In genomic region chr12:68416826-68417225, GRCh38 we compare ENCODE assay signal across 27 cellular contexts.
A peak's percentile ranks its signal among the peaks of the same experiment; 100 is the strongest.
DNase-seq lines count a peak whose midpoint lies in the region; ATAC-seq and TF ChIP-seq lines count a peak whose summit lies in the region.
"Had no signal": no experiment of that assay in that cellular context is flagged by ENCODE, and none has a peak within 500 bp of the region (broad histone marks: within the 10 kb centered on the region; RNA-seq: fewer than 3 reads in every experiment).

No MANE protein-coding gene starts in this region.

- in situ Hi-C loops in mammary epithelial cell (cut with MboI; ENCODE audit: low sequenced_read_pairs in 2 of 2): no loop called here

- no peak overlapping the region for H3K27ac Mint-ChIP-seq in MCF 10A (ENCODE audit: low read depth, unreplicated experiment)
- peak overlapping the region; percentile 6 for H3K27ac Mint-ChIP-seq in activated T-helper 17 cell treated with anti-CD3 and anti-CD28 coated beads, Interleukin-2, amount 50 U/mL, for 72 hours
- H3K27ac Mint-ChIP-seq in chondrocyte (ENCODE audit: unreplicated experiment): no peak overlapping the region
- H3K27ac Mint-ChIP-seq in activated naive CD8-positive, alpha-beta T cell treated with anti-CD3 and anti-CD28 coated beads, Interleukin-2, amount 50 U/mL, for 24 hours: no peak overlapping the region
- H3K27ac Mint-ChIP-seq: brain; CD4-positive, alpha-beta T cell; stimulated activated naive CD8-positive, alpha-beta T cell treated with anti-CD3 and anti-CD28 coated beads, Interleukin-15, Interleukin-2, amounts not matched to agents 100 ng/mL and 50 ng/mL, for 24 hours had no signal

- no peaks in the 10 kb centered on the region for H3K4me1 ChIP-seq in mammary epithelial cell (ENCODE audit: insufficient read depth, low read length)
- H3K4me1 ChIP-seq: pancreas had no signal

- no peaks in the 10 kb centered on the region for H3K9me3 ChIP-seq in mammary epithelial cell (replicated peaks; ENCODE audit: insufficient read depth, low read length)
- H3K9me3 ChIP-seq: adrenal gland, pancreas, thoracic aorta had no signal

- POLR2A ChIA-PET in MCF 10A (lab: Yijun Ruan, JAX): no interaction called here

- ATAC-seq in activated T-helper 17 cell treated with anti-CD3 and anti-CD28 coated beads, Interleukin-2, amount 50 U/mL, for 72 hours (replicated peaks): no peak
- ATAC-seq in activated naive CD8-positive, alpha-beta T cell treated with anti-CD3 and anti-CD28 coated beads, Interleukin-2, amount 50 U/mL, for 24 hours: no peak
- ATAC-seq: activated T-cell treated with anti-CD3 and anti-CD28 coated beads, Interleukin-2, amount 50 U/mL, for 4 hours; left lobe of liver; pancreas had no signal

- no TSS peak for BruUV-seq in mammary epithelial cell (replicated peaks; lab: Mats Ljungman, UMichigan)
- no TSS peak for BruUV-seq in MCF 10A (replicated peaks; lab: Mats Ljungman, UMichigan)

- H3K4me2 ChIP-seq in mammary epithelial cell (ENCODE audit: insufficient read depth, low read depth, low read length): no peak overlapping the region

- no peaks in the 10 kb centered on the region for H3K36me3 Mint-ChIP-seq in MCF 10A (ENCODE audit: insufficient read depth, unreplicated experiment)
- H3K36me3 Mint-ChIP-seq in activated T-helper 17 cell treated with anti-CD3 and anti-CD28 coated beads, Interleukin-2, amount 50 U/mL, for 72 hours (ENCODE audit: low read depth): no peaks in the 10 kb centered on the region
- H3K36me3 Mint-ChIP-seq in chondrocyte (ENCODE audit: low read depth): no peaks in the 10 kb centered on the region
- H3K36me3 Mint-ChIP-seq in activated naive CD8-positive, alpha-beta T cell treated with anti-CD3 and anti-CD28 coated beads, Interleukin-2, amount 50 U/mL, for 24 hours (ENCODE audit: low read depth): no peaks in the 10 kb centered on the region
- H3K36me3 Mint-ChIP-seq: brain, memory B cell had no signal

- H2AFZ ChIP-seq in mammary epithelial cell (ENCODE audit: low read depth, low read length): no peak overlapping the region

- no peaks in the 10 kb centered on the region for H3K4me1 Mint-ChIP-seq in MCF 10A (ENCODE audit: insufficient read depth, unreplicated experiment)
- peaks cover 12% of the 10 kb centered on the region for H3K4me1 Mint-ChIP-seq in activated T-helper 17 cell treated with anti-CD3 and anti-CD28 coated beads, Interleukin-2, amount 50 U/mL, for 72 hours
- H3K4me1 Mint-ChIP-seq in chondrocyte (ENCODE audit: low read depth): peaks cover 31% of the 10 kb centered on the region
- H3K4me1 Mint-ChIP-seq in activated naive CD8-positive, alpha-beta T cell treated with anti-CD3 and anti-CD28 coated beads, Interleukin-2, amount 50 U/mL, for 24 hours: peaks cover 28% of the 10 kb centered on the region

- H3K36me3 ChIP-seq in mammary epithelial cell (ENCODE audit: insufficient read depth, low read length): no peaks in the 10 kb centered on the region
- H3K36me3 ChIP-seq: adrenal gland, pancreas, thoracic aorta had no signal

- CTCF ChIA-PET in mammary epithelial cell (lab: Charles Lee; ENCODE audit: low non-redundant PET): no interaction called here
- CTCF ChIA-PET in MCF 10A (lab: Yijun Ruan, JAX): no interaction called here

- H3K27ac ChIP-seq in mammary epithelial cell (ENCODE audit: insufficient read depth, low read depth, low read length): no peak overlapping the region
- H3K27ac ChIP-seq: adrenal gland, pancreas, thoracic aorta, VCaP had no signal

- intact Hi-C loops in mammary epithelial cell (cut with micrococcal nuclease): no loop called here
- intact Hi-C loops in MCF 10A (cut with micrococcal nuclease): no loop called here

- no peaks in the 10 kb centered on the region for H4K20me1 ChIP-seq in mammary epithelial cell (ENCODE audit: insufficient read depth, low read length)

- H3K27me3 Mint-ChIP-seq in MCF 10A (ENCODE audit: insufficient read depth, unreplicated experiment) (no peaks in the 10 kb centered on the region), chondrocyte (ENCODE audit: low read depth) (no peaks in the 10 kb centered on the region)
- H3K27me3 Mint-ChIP-seq in activated T-helper 17 cell treated with anti-CD3 and anti-CD28 coated beads, Interleukin-2, amount 50 U/mL, for 72 hours: no peaks in the 10 kb centered on the region
- no peaks in the 10 kb centered on the region for H3K27me3 Mint-ChIP-seq in activated naive CD8-positive, alpha-beta T cell treated with anti-CD3 and anti-CD28 coated beads, Interleukin-2, amount 50 U/mL, for 24 hours
- H3K27me3 Mint-ChIP-seq: CD4-positive, alpha-beta T cell; memory B cell; stimulated activated naive CD8-positive, alpha-beta T cell treated with anti-CD3 and anti-CD28 coated beads, Interleukin-15, Interleukin-2, amounts not matched to agents 100 ng/mL and 50 ng/mL, for 24 hours had no signal

- TF ChIP-seq CTCF in mammary epithelial cell (conservative IDR thresholded peaks at IDR 0.05 in 1 of 2, IDR thresholded peaks at IDR 0.05 in 1 of 2; ENCODE audit: extremely low read depth in 1 of 2, insufficient read depth in 1 of 2, low read depth in 1 of 2, low read length in 2 of 2) (peak in 1 of 2 donors; percentile 17), MCF 10A (IDR thresholded peaks at IDR 0.05; ENCODE audit: unreplicated experiment) (no peak), fibroblast of the aortic adventitia (IDR thresholded peaks at IDR 0.05; ENCODE audit: insufficient read depth, low read length) (no peak), chondrocyte (IDR thresholded peaks at IDR 0.05) (no peak)

- peak; percentile 47 for DNase-seq in mammary epithelial cell
- DNase-seq in MCF 10A (ENCODE audit: unreplicated experiment): no peak
- peak; percentile 16 for DNase-seq in fibroblast of the aortic adventitia (ENCODE audit: low read depth)
- no peak for DNase-seq in chondrocyte (ENCODE audit: low spot score)
- no peak for DNase-seq in NCI-H2171 (lab: John Stamatoyannopoulos, UW)
- DNase-seq in activated naive CD8-positive, alpha-beta T cell treated with anti-CD3 and anti-CD28 coated beads, Interleukin-2, amount 50 U/mL, for 24 hours: no peak
- DNase-seq in activated CD8-positive, alpha-beta memory T cell treated with anti-CD3 and anti-CD28 coated beads, Interleukin-2, amount 50 U/mL, for 48 hours: no peak
- DNase-seq: activated CD4-positive, alpha-beta T cell treated with anti-CD3 and anti-CD28 coated beads for 4 hours; activated gamma-delta T cell treated with Interleukin-2 at 50 U/mL for 16 hours; activated T-cell treated with anti-CD3 and anti-CD28 coated beads, Interleukin-2, amount 50 U/mL, for 4 hours; adrenal gland; CD4-positive, alpha-beta T cell; KG1; MM.1S; NCI-H2029 treated with DMSO at 0.1 percent for 48 hours; NCI-H345; NCI-H69; pancreas; T1000 had no signal

- H3K4me3 ChIP-seq in mammary epithelial cell (replicated peaks in 1 of 3; ENCODE audit: insufficient read depth in 1 of 3, low read depth in 2 of 3, low read length in 3 of 3): no peak overlapping the region
- H3K4me3 ChIP-seq in fibroblast of the aortic adventitia (ENCODE audit: low read depth, low read length): no peak overlapping the region
- H3K4me3 ChIP-seq: adrenal gland, pancreas, thoracic aorta had no signal

- H3K9me3 Mint-ChIP-seq in MCF 10A (ENCODE audit: unreplicated experiment) (no peaks in the 10 kb centered on the region), chondrocyte (ENCODE audit: low read depth) (no peaks in the 10 kb centered on the region)
- no peaks in the 10 kb centered on the region for H3K9me3 Mint-ChIP-seq in activated T-helper 17 cell treated with anti-CD3 and anti-CD28 coated beads, Interleukin-2, amount 50 U/mL, for 72 hours
- no peaks in the 10 kb centered on the region for H3K9me3 Mint-ChIP-seq in activated naive CD8-positive, alpha-beta T cell treated with anti-CD3 and anti-CD28 coated beads, Interleukin-2, amount 50 U/mL, for 24 hours
- H3K9me3 Mint-ChIP-seq: activated T-cell treated with anti-CD3 and anti-CD28 coated beads, Interleukin-2, amount 50 U/mL, for 4 hours; brain; CD4-positive, alpha-beta T cell; memory B cell; neural crest cell; stimulated activated naive CD8-positive, alpha-beta T cell treated with anti-CD3 and anti-CD28 coated beads, Interleukin-15, Interleukin-2, amounts not matched to agents 100 ng/mL and 50 ng/mL, for 24 hours had no signal

- H3K27me3 ChIP-seq in mammary epithelial cell (ENCODE audit: insufficient read depth, low read length): no peaks in the 10 kb centered on the region
- H3K27me3 ChIP-seq: adrenal gland, pancreas had no signal

- H3K79me2 ChIP-seq in mammary epithelial cell (ENCODE audit: insufficient read depth, low read length): no peaks in the 10 kb centered on the region

- dilution Hi-C loops in mammary epithelial cell (cut with HindIII; ENCODE audit: low sequenced_read_pairs): no loop called here

- 100% methylated on average over 5 of the region's 5 CpGs for WGBS in mammary epithelial cell (ENCODE audit: low coverage, missing lambda C conversion rate)

- H3K9ac ChIP-seq in mammary epithelial cell (ENCODE audit: insufficient read depth, low read length): no peak overlapping the region

- no peak overlapping the region for H3K4me3 Mint-ChIP-seq in MCF 10A (ENCODE audit: unreplicated experiment)
- H3K4me3 Mint-ChIP-seq in activated T-helper 17 cell treated with anti-CD3 and anti-CD28 coated beads, Interleukin-2, amount 50 U/mL, for 72 hours: no peak overlapping the region
- no peak overlapping the region for H3K4me3 Mint-ChIP-seq in chondrocyte (ENCODE audit: unreplicated experiment)
- no peak overlapping the region for H3K4me3 Mint-ChIP-seq in activated naive CD8-positive, alpha-beta T cell treated with anti-CD3 and anti-CD28 coated beads, Interleukin-2, amount 50 U/mL, for 24 hours
- H3K4me3 Mint-ChIP-seq: activated T-cell treated with anti-CD3 and anti-CD28 coated beads, Interleukin-2, amount 50 U/mL, for 4 hours; brain; CD4-positive, alpha-beta T cell; memory B cell; neural crest cell; stimulated activated naive CD8-positive, alpha-beta T cell treated with anti-CD3 and anti-CD28 coated beads, Interleukin-15, Interleukin-2, amounts not matched to agents 100 ng/mL and 50 ng/mL, for 24 hours had no signal

Comparison
In these comparisons a context has a peak if more than half of its experiments do, and no peak if none do; other contexts are left out.
1. DNase-seq: peak in mammary epithelial cell (single experiment) and fibroblast of the aortic adventitia (single experiment); none in MCF 10A (single experiment), chondrocyte (single experiment), NCI-H2171 (single experiment), activated naive CD8-positive, alpha-beta T cell treated with anti-CD3 and anti-CD28 coated beads, Interleukin-2, amount 50 U/mL, for 24 hours (single experiment) and activated CD8-positive, alpha-beta memory T cell treated with anti-CD3 and anti-CD28 coated beads, Interleukin-2, amount 50 U/mL, for 48 hours (single experiment).